ENCODE assay signal across 1 cellular context in the genomic region with DNA sequence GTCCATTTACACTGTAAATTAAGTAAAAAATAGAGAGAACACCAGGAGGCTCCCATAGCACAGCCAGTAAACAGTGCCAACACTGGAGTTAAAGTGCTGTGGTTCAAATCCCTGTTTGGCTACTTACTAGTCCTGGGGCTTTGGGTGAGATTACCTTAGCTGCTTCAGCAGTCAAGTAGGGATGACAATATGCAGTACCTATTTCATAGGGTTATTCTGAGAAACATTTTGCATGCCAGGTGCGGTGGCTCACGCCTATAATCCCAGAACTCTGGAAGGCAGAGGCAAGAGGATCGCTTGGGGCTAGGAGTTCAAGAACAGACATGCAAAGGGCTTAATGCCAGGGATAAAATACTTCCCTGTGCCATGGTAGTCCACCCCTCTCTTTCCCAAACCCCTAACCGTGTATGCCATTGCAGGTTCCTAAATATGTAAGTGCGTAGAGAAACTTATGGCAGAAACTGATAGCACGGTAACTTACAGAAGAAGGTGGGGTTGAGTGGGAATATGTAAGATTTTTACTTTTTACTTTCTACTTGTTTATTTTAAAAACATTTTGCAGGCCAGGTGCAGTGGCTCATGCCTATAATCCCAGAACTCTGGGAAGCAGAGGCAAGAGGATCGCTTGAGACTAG.
A peak's percentile ranks its signal among the peaks of the same experiment; 100 is the strongest.
TF ChIP-seq lines count a peak whose summit lies in the region.

No MANE protein-coding gene starts in this region.

TF ChIP-seq in K562, 482 proteins besides CTCF, POLR2A, EP300 and RAD21 (continued from another document):
- TF ChIP-seq HDAC2 (IDR thresholded peaks at IDR 0.05) (0 out of 2 replicates have a peak, but pooled peaks have one; percentile 23), CTBP1 (IDR thresholded peaks at IDR 0.05; ENCODE audit: borderline replicate concordance) (peak; percentile 33; the same call in 1 of the 2 replicates), NFXL1 (CRISPR knock-in tag; IDR thresholded peaks at IDR 0.05) (0 out of 2 replicates have a peak, but pooled peaks have one; percentile 36), SOX6 (IDR thresholded peaks at IDR 0.05) (0 out of 2 replicates have a peak, but pooled peaks have one; percentile 7), TBP (optimal IDR thresholded peaks at IDR 0.05; ENCODE audit: low read depth, low read length) (peak; percentile 93), MEF2A (IDR thresholded peaks at IDR 0.05; ENCODE audit: control insufficient read depth, low read depth, low read length) (no peak), ZEB2 (IDR thresholded peaks at IDR 0.05) (no peak), CBFA2T3 (IDR thresholded peaks at IDR 0.05) (0 out of 2 replicates have a peak, but pooled peaks have one; percentile 11), HDAC3 (IDR thresholded peaks at IDR 0.05; ENCODE audit: borderline replicate concordance, partially characterized antibody) (no peak), CXXC5 (CRISPR knock-in tag; IDR thresholded peaks at IDR 0.05) (peak; percentile 37), ARID1B (IDR thresholded peaks at IDR 0.05) (0 out of 2 replicates have a peak, but pooled peaks have one; percentile 18), POLR3A (IDR thresholded peaks at IDR 0.05; ENCODE audit: borderline replicate concordance, extremely low read depth, insufficient read depth, insufficient read length) (peak; percentile 79), RCOR1 (IDR thresholded peaks at IDR 0.05; ENCODE audit: borderline replicate concordance in 1 of 2, low read depth in 2 of 2, low read length in 2 of 2) (no peak), SMAD4 (CRISPR knock-in tag; conservative IDR thresholded peaks at IDR 0.05) (peak; percentile 32), MTA3 (IDR thresholded peaks at IDR 0.05; ENCODE audit: borderline replicate concordance) (0 out of 2 replicates have a peak, but pooled peaks have one; percentile 41), SP1 (CRISPR knock-in tag; IDR thresholded peaks at IDR 0.05) (0 out of 2 replicates have a peak, but pooled peaks have one; percentile 33), DMBX1 (CRISPR knock-in tag; IDR thresholded peaks at IDR 0.05; ENCODE audit: borderline replicate concordance) (0 out of 2 replicates have a peak, but pooled peaks have one; percentile 52)
- TF ChIP-seq, protein P1, sequence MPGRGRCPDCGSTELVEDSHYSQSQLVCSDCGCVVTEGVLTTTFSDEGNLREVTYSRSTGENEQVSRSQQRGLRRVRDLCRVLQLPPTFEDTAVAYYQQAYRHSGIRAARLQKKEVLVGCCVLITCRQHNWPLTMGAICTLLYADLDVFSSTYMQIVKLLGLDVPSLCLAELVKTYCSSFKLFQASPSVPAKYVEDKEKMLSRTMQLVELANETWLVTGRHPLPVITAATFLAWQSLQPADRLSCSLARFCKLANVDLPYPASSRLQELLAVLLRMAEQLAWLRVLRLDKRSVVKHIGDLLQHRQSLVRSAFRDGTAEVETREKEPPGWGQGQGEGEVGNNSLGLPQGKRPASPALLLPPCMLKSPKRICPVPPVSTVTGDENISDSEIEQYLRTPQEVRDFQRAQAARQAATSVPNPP (IDR thresholded peaks at IDR 0.05; ENCODE audit: borderline replicate concordance, insufficient read depth, insufficient read length) = no peak
- TF ChIP-seq, protein P2, sequence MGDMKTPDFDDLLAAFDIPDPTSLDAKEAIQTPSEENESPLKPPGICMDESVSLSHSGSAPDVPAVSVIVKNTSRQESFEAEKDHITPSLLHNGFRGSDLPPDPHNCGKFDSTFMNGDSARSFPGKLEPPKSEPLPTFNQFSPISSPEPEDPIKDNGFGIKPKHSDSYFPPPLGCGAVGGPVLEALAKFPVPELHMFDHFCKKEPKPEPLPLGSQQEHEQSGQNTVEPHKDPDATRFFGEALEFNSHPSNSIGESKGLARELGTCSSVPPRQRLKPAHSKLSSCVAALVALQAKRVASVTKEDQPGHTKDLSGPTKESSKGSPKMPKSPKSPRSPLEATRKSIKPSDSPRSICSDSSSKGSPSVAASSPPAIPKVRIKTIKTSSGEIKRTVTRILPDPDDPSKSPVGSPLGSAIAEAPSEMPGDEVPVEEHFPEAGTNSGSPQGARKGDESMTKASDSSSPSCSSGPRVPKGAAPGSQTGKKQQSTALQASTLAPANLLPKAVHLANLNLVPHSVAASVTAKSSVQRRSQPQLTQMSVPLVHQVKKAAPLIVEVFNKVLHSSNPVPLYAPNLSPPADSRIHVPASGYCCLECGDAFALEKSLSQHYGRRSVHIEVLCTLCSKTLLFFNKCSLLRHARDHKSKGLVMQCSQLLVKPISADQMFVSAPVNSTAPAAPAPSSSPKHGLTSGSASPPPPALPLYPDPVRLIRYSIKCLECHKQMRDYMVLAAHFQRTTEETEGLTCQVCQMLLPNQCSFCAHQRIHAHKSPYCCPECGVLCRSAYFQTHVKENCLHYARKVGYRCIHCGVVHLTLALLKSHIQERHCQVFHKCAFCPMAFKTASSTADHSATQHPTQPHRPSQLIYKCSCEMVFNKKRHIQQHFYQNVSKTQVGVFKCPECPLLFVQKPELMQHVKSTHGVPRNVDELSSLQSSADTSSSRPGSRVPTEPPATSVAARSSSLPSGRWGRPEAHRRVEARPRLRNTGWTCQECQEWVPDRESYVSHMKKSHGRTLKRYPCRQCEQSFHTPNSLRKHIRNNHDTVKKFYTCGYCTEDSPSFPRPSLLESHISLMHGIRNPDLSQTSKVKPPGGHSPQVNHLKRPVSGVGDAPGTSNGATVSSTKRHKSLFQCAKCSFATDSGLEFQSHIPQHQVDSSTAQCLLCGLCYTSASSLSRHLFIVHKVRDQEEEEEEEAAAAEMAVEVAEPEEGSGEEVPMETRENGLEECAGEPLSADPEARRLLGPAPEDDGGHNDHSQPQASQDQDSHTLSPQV (IDR thresholded peaks at IDR 0.05) = peak; percentile 77
- TF ChIP-seq, protein P3, sequence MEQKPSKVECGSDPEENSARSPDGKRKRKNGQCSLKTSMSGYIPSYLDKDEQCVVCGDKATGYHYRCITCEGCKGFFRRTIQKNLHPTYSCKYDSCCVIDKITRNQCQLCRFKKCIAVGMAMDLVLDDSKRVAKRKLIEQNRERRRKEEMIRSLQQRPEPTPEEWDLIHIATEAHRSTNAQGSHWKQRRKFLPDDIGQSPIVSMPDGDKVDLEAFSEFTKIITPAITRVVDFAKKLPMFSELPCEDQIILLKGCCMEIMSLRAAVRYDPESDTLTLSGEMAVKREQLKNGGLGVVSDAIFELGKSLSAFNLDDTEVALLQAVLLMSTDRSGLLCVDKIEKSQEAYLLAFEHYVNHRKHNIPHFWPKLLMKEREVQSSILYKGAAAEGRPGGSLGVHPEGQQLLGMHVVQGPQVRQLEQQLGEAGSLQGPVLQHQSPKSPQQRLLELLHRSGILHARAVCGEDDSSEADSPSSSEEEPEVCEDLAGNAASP (IDR thresholded peaks at IDR 0.05) = no peak
- TF ChIP-seq, protein P4, sequence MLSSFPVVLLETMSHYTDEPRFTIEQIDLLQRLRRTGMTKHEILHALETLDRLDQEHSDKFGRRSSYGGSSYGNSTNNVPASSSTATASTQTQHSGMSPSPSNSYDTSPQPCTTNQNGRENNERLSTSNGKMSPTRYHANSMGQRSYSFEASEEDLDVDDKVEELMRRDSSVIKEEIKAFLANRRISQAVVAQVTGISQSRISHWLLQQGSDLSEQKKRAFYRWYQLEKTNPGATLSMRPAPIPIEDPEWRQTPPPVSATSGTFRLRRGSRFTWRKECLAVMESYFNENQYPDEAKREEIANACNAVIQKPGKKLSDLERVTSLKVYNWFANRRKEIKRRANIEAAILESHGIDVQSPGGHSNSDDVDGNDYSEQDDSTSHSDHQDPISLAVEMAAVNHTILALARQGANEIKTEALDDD (IDR thresholded peaks at IDR 0.05) = peak; percentile 95
- TF ChIP-seq, protein P5, sequence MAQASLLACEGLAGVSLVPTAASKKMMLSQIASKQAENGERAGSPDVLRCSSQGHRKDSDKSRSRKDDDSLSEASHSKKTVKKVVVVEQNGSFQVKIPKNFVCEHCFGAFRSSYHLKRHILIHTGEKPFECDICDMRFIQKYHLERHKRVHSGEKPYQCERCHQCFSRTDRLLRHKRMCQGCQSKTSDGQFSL (CRISPR knock-in tag; IDR thresholded peaks at IDR 0.05) = no peak
- TF ChIP-seq, protein P5 (tag; IDR thresholded peaks at IDR 0.05) = peak in 1 of 2 experiments; percentile 42; a peak in 1 of 4 replicates
